ENCODE assay signal across 8 cellular contexts in the genomic region with DNA sequence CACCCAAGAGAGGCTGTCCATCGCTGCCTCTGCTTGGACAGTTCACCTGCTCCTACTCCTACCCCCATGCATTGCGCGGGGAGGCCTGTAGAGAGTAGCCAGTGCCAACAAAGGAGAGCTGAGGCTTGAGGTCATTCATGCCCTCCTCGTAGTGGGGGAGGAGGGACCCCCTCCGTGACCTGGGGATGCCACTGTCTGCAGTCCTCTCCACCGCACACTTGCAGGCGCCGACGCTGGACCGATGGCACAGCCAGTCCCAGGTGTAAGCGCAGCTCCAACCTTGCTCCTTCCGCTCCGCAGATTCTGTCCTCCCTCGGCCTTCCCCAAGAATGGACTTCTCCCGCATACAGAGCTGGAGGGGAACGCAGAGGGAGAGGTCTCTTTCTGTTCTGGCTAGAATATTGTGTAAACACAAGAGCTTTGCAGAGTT. TPM values are rescaled to one million over a fixed set of nuclear protein-coding genes. Genes with fewer than 3 reads are reported as not detected.
DNase-seq lines count a peak whose midpoint lies in the region; ATAC-seq and TF ChIP-seq lines count a peak whose summit lies in the region.

No MANE protein-coding gene starts in this region.

- H2BK120ac ChIP-seq in trophoblast cell (ENCODE audit: insufficient read depth, low read length, poor library complexity), result peak overlapping the region; percentile 3

- WGBS in esophagus squamous epithelium, 2 donors, result 54 to 65% methylated on average over 4 to 6 of the region's 16 CpGs
- WGBS in trophoblast cell (ENCODE audit: extremely low coverage, insufficient coverage, insufficient read length), result no CpG with 5 or more reads among the region's 16 CpGs

- H2AK5ac ChIP-seq in trophoblast cell (ENCODE audit: low read length), result peak overlapping the region; percentile 12

- H3K36me3 ChIP-seq in DND-41 (ENCODE audit: insufficient read depth, low read length), result peaks cover 7% of the 10 kb centered on the region
- peaks cover 14% of the 10 kb centered on the region; the same call in 1 of the 2 replicates for H3K36me3 ChIP-seq in SK-N-MC (ENCODE audit: insufficient read depth, low read length)
- peaks cover 8 to 14% (median 10%) of the 10 kb centered on the region in 3 donors for H3K36me3 ChIP-seq in esophagus squamous epithelium
- peaks cover 14 to 17% of the 10 kb centered on the region in 2 experiments for H3K36me3 ChIP-seq in trophoblast cell (ENCODE audit: control insufficient read depth in 1 of 2, insufficient read depth in 2 of 2, low read length in 2 of 2)
- H3K36me3 ChIP-seq in Karpas-422 (ENCODE audit: insufficient read depth, low read length), result no peaks in the 10 kb centered on the region

- no peaks in the 10 kb centered on the region for H3K9me2 ChIP-seq in Karpas-422 (replicated peaks; ENCODE audit: insufficient read depth, low read length)

- H3K79me2 ChIP-seq in DND-41 (ENCODE audit: insufficient read depth, low read length), result peaks cover 4% of the 10 kb centered on the region
- peaks cover 22% of the 10 kb centered on the region for H3K79me2 ChIP-seq in trophoblast cell (ENCODE audit: control insufficient read depth, insufficient read depth, low read length, poor library complexity)
- H3K79me2 ChIP-seq in Karpas-422 (ENCODE audit: low read length), result no peaks in the 10 kb centered on the region

- H3K9ac ChIP-seq in DND-41 (ENCODE audit: low read depth, low read length) (peak overlapping the region; percentile 81), SK-N-MC (ENCODE audit: insufficient read length) (peak overlapping the region; percentile 59), trophoblast cell (ENCODE audit: low read length) (no peak overlapping the region), Karpas-422 (ENCODE audit: low read length) (no peak overlapping the region)

- ATAC-seq in DND-41 (ENCODE audit: insufficient read depth, low read depth) (no peak), GM19328 (IDR thresholded peaks at IDR 0.05; ENCODE audit: unreplicated experiment) (no peak)

- H2AFZ ChIP-seq in DND-41 (ENCODE audit: low read depth, low read length) (peak overlapping the region; percentile 79), trophoblast cell (ENCODE audit: insufficient read depth, low read length, poor library complexity) (peak overlapping the region; percentile 3), Karpas-422 (ENCODE audit: low read length) (no peak overlapping the region)

- H3K9me3 ChIP-seq in DND-41 (ENCODE audit: insufficient read depth, low read length, severe bottlenecking), result no peaks in the 10 kb centered on the region
- no peaks in the 10 kb centered on the region for H3K9me3 ChIP-seq in SK-N-MC (ENCODE audit: low read depth, low read length)
- H3K9me3 ChIP-seq in esophagus squamous epithelium, result no peaks in the 10 kb centered on the region
- H3K9me3 ChIP-seq in trophoblast cell (ENCODE audit: insufficient read depth, low read depth, low read length), result no peaks in the 10 kb centered on the region
- H3K9me3 ChIP-seq in Karpas-422 (ENCODE audit: low read length), result no peaks in the 10 kb centered on the region

- DNase-seq in DND-41, result no peak
- DNase-seq in SK-N-MC (ENCODE audit: low read depth, low spot score), result no peak
- no peak for DNase-seq in esophagus squamous epithelium (lab: John Stamatoyannopoulos, UW)
- peak in 1 of 2 donors; percentile 23 for DNase-seq in trophoblast cell
- no peak for DNase-seq in GDM1 (lab: John Stamatoyannopoulos, UW)
- no peak for DNase-seq in activated gamma-delta T cell (lab: John Stamatoyannopoulos, UW)
- DNase-seq in Karpas-422, result no peak

- H3K4me2 ChIP-seq in DND-41 (ENCODE audit: insufficient read depth, low read length) (peak overlapping the region; percentile 85), trophoblast cell (ENCODE audit: low read length) (peak overlapping the region; percentile 63), Karpas-422 (ENCODE audit: low read depth, low read length, poor library complexity, severe bottlenecking) (no peak overlapping the region)

- no peak overlapping the region for H4K12ac ChIP-seq in trophoblast cell (ENCODE audit: low read depth, low read length)

- peak overlapping the region; percentile 40 for H4K91ac ChIP-seq in trophoblast cell (ENCODE audit: low read depth, low read length)

- no peaks in the 10 kb centered on the region for H3K27me3 ChIP-seq in DND-41 (ENCODE audit: insufficient read depth, low read length, poor library complexity)
- peaks cover 0 to 20% (median 0%) of the 10 kb centered on the region in 4 donors for H3K27me3 ChIP-seq in esophagus squamous epithelium
- H3K27me3 ChIP-seq in trophoblast cell (ENCODE audit: insufficient read depth, low read length), result no peaks in the 10 kb centered on the region
- H3K27me3 ChIP-seq in Karpas-422 (ENCODE audit: low read length), result no peaks in the 10 kb centered on the region

- no peak overlapping the region for H3K23ac ChIP-seq in trophoblast cell (ENCODE audit: low read length)

- no peak overlapping the region for H2BK5ac ChIP-seq in trophoblast cell (ENCODE audit: low read depth, low read length, poor library complexity)

- H3K4me3 ChIP-seq in DND-41 (ENCODE audit: low read depth in 1 of 2, low read length in 2 of 2) (peak overlapping the region in 1 of 2 experiments; percentile 62; a peak in 3 of 4 replicates), SK-N-MC (peak overlapping the region; percentile 85), esophagus squamous epithelium (peak overlapping the region; percentile 76 to 93 (median 86)), trophoblast cell (ENCODE audit: low read depth, low read length) (peak overlapping the region; percentile 2), Karpas-422 (ENCODE audit: low read length) (no peak overlapping the region)

- intact Hi-C loops in esophagus squamous epithelium (cut with DNase I), result no loop called here

- peaks cover 31% of the 10 kb centered on the region for H3K4me1 ChIP-seq in DND-41 (ENCODE audit: insufficient read depth, low read length)
- H3K4me1 ChIP-seq in esophagus squamous epithelium, result peaks cover 33 to 73% (median 46%) of the 10 kb centered on the region in 3 donors
- peaks cover 13% of the 10 kb centered on the region in 2 experiments for H3K4me1 ChIP-seq in trophoblast cell (ENCODE audit: control insufficient read depth in 1 of 2, insufficient read depth in 2 of 2, low read length in 2 of 2)
- no peaks in the 10 kb centered on the region for H3K4me1 ChIP-seq in Karpas-422 (ENCODE audit: low read length)

- H4K8ac ChIP-seq in trophoblast cell (ENCODE audit: low read depth, low read length), result peak overlapping the region; percentile 13

- H3K4ac ChIP-seq in trophoblast cell (ENCODE audit: low read depth, low read length), result no peak overlapping the region

- TF ChIP-seq CTCF in DND-41 (IDR thresholded peaks at IDR 0.05; ENCODE audit: borderline replicate concordance, extremely low read depth, low read length, poor library complexity, severe bottlenecking) (peak; percentile 1), esophagus squamous epithelium (IDR thresholded peaks at IDR 0.05) (no peak)

- peaks cover 21% of the 10 kb centered on the region for H3K79me1 ChIP-seq in trophoblast cell (ENCODE audit: low read length)

- H3K18ac ChIP-seq in trophoblast cell (ENCODE audit: low read length), result peak overlapping the region; percentile 6

- no peak for TF ChIP-seq POLR2A in esophagus squamous epithelium (IDR thresholded peaks at IDR 0.05)

- H4K20me1 ChIP-seq in DND-41 (ENCODE audit: insufficient read depth, low read length), result peaks cover 8% of the 10 kb centered on the region
- H4K20me1 ChIP-seq in Karpas-422 (ENCODE audit: insufficient read depth, low read depth, low read length), result no peaks in the 10 kb centered on the region

- H2BK12ac ChIP-seq in trophoblast cell (ENCODE audit: low read length), result peak overlapping the region; percentile 46

- H3K27ac ChIP-seq in DND-41 (ENCODE audit: low read length), result peak overlapping the region; percentile 64
- peak overlapping the region; percentile 35; the same call in 1 of the 2 replicates for H3K27ac ChIP-seq in SK-N-MC
- H3K27ac ChIP-seq in esophagus squamous epithelium, result peak overlapping the region; percentile 93 to 98 (median 96)
- no peak overlapping the region for H3K27ac ChIP-seq in trophoblast cell (ENCODE audit: low read depth, low read length)
- no peak overlapping the region for H3K27ac ChIP-seq in Karpas-422 (ENCODE audit: low read length)

- peak overlapping the region; percentile 45 for H3K14ac ChIP-seq in trophoblast cell (ENCODE audit: low read length)

RNA-seq across cellular contexts. Expression of a gene that starts 0.7 kb away (rescaled TPM):
- total RNA-seq in esophagus squamous epithelium, result 10 to 100 TPM; 60.9 to 87.9 (median 75.1) TPM
- 49.4 and 51.1 TPM in 2 replicates for polyA plus RNA-seq in trophoblast cell (2013)
- total RNA-seq in Karpas-422 (2014; rRNA removed; shearing (Covaris generic); ENCODE audit: low replicate concordance), result not detected in 2 replicates

RNA-seq across cellular contexts. Expression of a gene that starts 37.3 kb away (rescaled TPM):
- total RNA-seq in esophagus squamous epithelium, result 1,000 to 10,000 TPM in 1 of 4 donors, 100 to 1,000 TPM in 3; 243 to 1,044 (median 363) TPM
- 326 and 348 TPM in 2 replicates for polyA plus RNA-seq in trophoblast cell (2013)
- total RNA-seq in Karpas-422 (2014; rRNA removed; shearing (Covaris generic); ENCODE audit: low replicate concordance), result 39.8 and 51.8 TPM in 2 replicates

RNA-seq across cellular contexts. Expression of a gene that starts 48.1 kb away (rescaled TPM):
- not detected for total RNA-seq in esophagus squamous epithelium
- 0.75 and 0.90 TPM in 2 replicates for polyA plus RNA-seq in trophoblast cell (2013)
- 333 and 375 TPM in 2 replicates for total RNA-seq in Karpas-422 (2014; rRNA removed; shearing (Covaris generic); ENCODE audit: low replicate concordance)

Comparison
In these comparisons a context has a peak if more than half of its experiments do, and no peak if none do; other contexts are left out.
1. H3K27ac ChIP-seq: peak in DND-41 (single experiment), SK-N-MC (single experiment) and esophagus squamous epithelium (4 of 4); none in trophoblast cell (single experiment) and Karpas-422 (single experiment).
2. H3K9ac ChIP-seq: peak in DND-41 (single experiment) and SK-N-MC (single experiment); none in trophoblast cell (single experiment) and Karpas-422 (single experiment).
3. RNA of a gene that starts 0.7 kb away (total RNA-seq): 60.9 to 87.9 TPM in esophagus squamous epithelium; not detected in Karpas-422; every median in the first group is over 10 times any median in the second.
4. RNA of a gene that starts 48.1 kb away (total RNA-seq): 333 to 375 TPM in Karpas-422; not detected in esophagus squamous epithelium; every median in the first group is over 100 times any median in the second.